Comparison of ENCODE assay signal across 9 cellular contexts in genomic region chr2:121647396-121647795, GRCh38.
DNase-seq lines count a peak whose midpoint lies in the region; ATAC-seq and TF ChIP-seq lines count a peak whose summit lies in the region.
"Had no signal": no experiment of that assay in that cellular context is flagged by ENCODE, and none has a peak within 500 bp of the region (broad histone marks: within the 10 kb centered on the region; RNA-seq: fewer than 3 reads in every experiment).

No MANE protein-coding gene starts in this region.

- POLR2A ChIA-PET in AG04449 (lab: Yijun Ruan, JAX), result interaction anchor here (0.9 to 4.8 kb wide), 2 partner anchors 76 to 116 kb away, joined by 4 to 55 read pairs; partner anchors contain the start of gene RNU4ATAC

- CTCF ChIA-PET in AG04449 (lab: Yijun Ruan, JAX), result interaction anchor here (1.4 to 1.5 kb wide), 2 partner anchors 12 to 75 kb away, joined by 3 to 4 read pairs; no protein-coding TSS in a partner anchor

- no peaks in the 10 kb centered on the region for H3K9me3 ChIP-seq in HAP-1
- H3K9me3 ChIP-seq in muscle layer of duodenum (ENCODE audit: control insufficient read depth in 1 of 2, low read length in 2 of 2), result no peaks in the 10 kb centered on the region

- TF ChIP-seq CTCF in AG04449 (IDR thresholded peaks at IDR 0.05; ENCODE audit: insufficient read depth, low read length, missing control alignments) (no peak), astrocyte of the cerebellum (IDR thresholded peaks at IDR 0.05; ENCODE audit: low read depth, low read length, missing control alignments) (no peak)

- H3K27me3 ChIP-seq in HAP-1 (ENCODE audit: low read depth) (no peaks in the 10 kb centered on the region), muscle layer of duodenum (ENCODE audit: low read depth, low read length) (no peaks in the 10 kb centered on the region)

- peak overlapping the region; percentile 100 for H3K27ac ChIP-seq in muscle layer of duodenum (ENCODE audit: low read length)

- peaks cover 16% of the 10 kb centered on the region for H3K4me1 ChIP-seq in HAP-1
- peaks cover 0 to 38% of the 10 kb centered on the region in 2 donors for H3K4me1 ChIP-seq in muscle layer of duodenum (ENCODE audit: control insufficient read depth in 1 of 2, insufficient read depth in 2 of 2, low read length in 2 of 2)

- peak overlapping the region; percentile 88; the same call in 1 of the 2 replicates for H3K4me3 ChIP-seq in AG04449 (ENCODE audit: low read depth, low read length)
- peak overlapping the region; percentile 92; the same call in 1 of the 2 replicates for H3K4me3 ChIP-seq in HAP-1
- peak overlapping the region; percentile 85 for H3K4me3 ChIP-seq in astrocyte of the cerebellum (ENCODE audit: low read depth, low read length)
- peak overlapping the region; percentile 94 to 100 for H3K4me3 ChIP-seq in muscle layer of duodenum (ENCODE audit: low read depth in 1 of 2, low read length in 2 of 2)

- no peak for DNase-seq in AG04449 (ENCODE audit: low read depth, low spot score)
- no peak for DNase-seq in HAP-1 (ENCODE audit: low spot score in 2 of 2)
- DNase-seq in astrocyte of the cerebellum (ENCODE audit: low read depth), result no peak
- no peak for DNase-seq in pons (ENCODE audit: low spot score)
- DNase-seq in DMS79 treated with DMSO at 0.1 percent for 48 hours (lab: John Stamatoyannopoulos, UW), result no peak
- DNase-seq: SHP77 had no signal

- H3K36me3 ChIP-seq in HAP-1 (replicated peaks) (no peaks in the 10 kb centered on the region), muscle layer of duodenum (ENCODE audit: control insufficient read depth in 1 of 2, insufficient read depth in 2 of 2, low read length in 2 of 2) (peaks cover 0 to 10% of the 10 kb centered on the region in 2 donors)

- ATAC-seq in HG02571 (IDR thresholded peaks at IDR 0.05; ENCODE audit: unreplicated experiment) (no peak), GM21825 (IDR thresholded peaks at IDR 0.05; ENCODE audit: unreplicated experiment) (no peak)

- in situ Hi-C loops in HAP-1 (cut with MboI; ENCODE audit: low sequenced_read_pairs) (no loop called here), astrocyte of the cerebellum (cut with HindIII; ENCODE audit: low sequenced_read_pairs) (no loop called here)
